In the genomic region with DNA sequence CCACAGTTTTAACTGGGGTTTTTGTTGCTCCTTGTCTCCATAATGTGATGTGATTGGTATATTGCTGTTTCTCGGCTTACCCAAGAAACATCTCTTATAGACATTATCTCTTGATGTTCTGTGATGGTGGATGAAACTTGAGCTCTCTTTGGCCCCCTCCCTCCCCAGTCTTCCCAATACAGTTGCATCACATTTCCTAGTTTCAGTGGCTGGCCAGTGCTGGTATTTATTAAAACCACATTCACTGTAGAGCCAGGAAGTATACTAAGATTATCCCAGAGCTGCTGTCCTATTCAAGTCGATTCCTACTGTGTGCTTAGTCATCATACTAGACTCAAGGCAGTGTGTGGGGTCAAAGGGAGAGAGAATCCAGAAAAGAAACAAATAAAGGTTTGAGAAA, we compare ENCODE assay signal across 29 cellular contexts.
DNase-seq lines count a peak whose midpoint lies in the region; ATAC-seq and TF ChIP-seq lines count a peak whose summit lies in the region.
"Had no signal": no experiment of that assay in that cellular context is flagged by ENCODE, and none has a peak within 500 bp of the region (broad histone marks: within the 10 kb centered on the region; RNA-seq: fewer than 3 reads in every experiment).

No MANE protein-coding gene starts in this region.

- no peak for TF ChIP-seq RAD21 in IMR-90 (IDR thresholded peaks at IDR 0.05; ENCODE audit: low read length)

- ATAC-seq in IMR-90 (ENCODE audit: low read depth): peak; percentile 83
- ATAC-seq: activated CD8-positive, alpha-beta memory T cell treated with anti-CD3 and anti-CD28 coated beads, Interleukin-2, amount 10 ng/mL, durations not matched to agents 7 days and 5 days; activated T-cell treated with anti-CD3 and anti-CD28 coated beads, Interleukin-2, amount 50 U/mL, for 72 hours; effector memory CD8-positive, alpha-beta T cell; stimulated activated naive B cell treated with anti-CD40 and anti-IgM and Interleukin-4, amounts not matched to agents 10 μg/mL and 1 μg/mL and 100 μg/mL, for 72 hours had no signal

- TF ChIP-seq CTCF in IMR-90 (conservative IDR thresholded peaks at IDR 0.05; ENCODE audit: low read depth, low read length) (no peak), choroid plexus epithelial cell (conservative IDR thresholded peaks at IDR 0.05; ENCODE audit: low read depth, low read length) (no peak), foreskin fibroblast (IDR thresholded peaks at IDR 0.05; ENCODE audit: low read depth, low read length) (no peak), transverse colon (IDR thresholded peaks at IDR 0.05) (no peak), Caco-2 (IDR thresholded peaks at IDR 0.05; ENCODE audit: insufficient read depth in 1 of 2, low read depth in 1 of 2, low read length in 1 of 2, severe bottlenecking in 1 of 2, unreplicated experiment in 1 of 2) (no peak)

- no peak overlapping the region for H3K9ac ChIP-seq in IMR-90 (ENCODE audit: low read depth, low read length)
- H3K9ac ChIP-seq: neural progenitor cell had no signal

- TF ChIP-seq POLR2A in IMR-90 (IDR thresholded peaks at IDR 0.05; ENCODE audit: low read depth, low read length) (no peak), transverse colon (IDR thresholded peaks at IDR 0.05) (no peak)

- peak overlapping the region; percentile 78 for H3K18ac ChIP-seq in IMR-90 (ENCODE audit: low read depth, low read length)

- dilution Hi-C loops in IMR-90 (cut with HindIII; ENCODE audit: low sequenced_read_pairs, unreplicated experiment): no loop called here

- peak overlapping the region; percentile 77; the same call in 2 of the 3 replicates for H2BK15ac ChIP-seq in IMR-90 (ENCODE audit: low read depth, low read length)

- BruUV-seq in IMR-90 (replicated peaks; lab: Mats Ljungman, UMichigan): no TSS peak
- BruUV-seq in Caco-2 (replicated peaks; lab: Mats Ljungman, UMichigan): no TSS peak

- H3K27ac ChIP-seq in IMR-90 (ENCODE audit: insufficient read depth, low read length): peak overlapping the region; percentile 85; the same call in 1 of the 2 replicates
- H3K27ac ChIP-seq in transverse colon: peak overlapping the region in 3 of 4 donors; percentile 37 to 52 (median 50)
- H3K27ac ChIP-seq: cardiac muscle cell, coronary artery, neural progenitor cell, PC-9, WERI-Rb-1 had no signal

- H2BK20ac ChIP-seq in IMR-90 (ENCODE audit: low read depth, low read length): peak overlapping the region; percentile 94

- H3K9me3 ChIP-seq in IMR-90 (ENCODE audit: control insufficient read depth, insufficient read depth, low read length): peaks cover 8% of the 10 kb centered on the region; the same call in 1 of the 2 replicates
- peaks cover 9 to 10% of the 10 kb centered on the region in 2 donors for H3K9me3 ChIP-seq in transverse colon
- peaks cover 4% of the 10 kb centered on the region; the same call in 1 of the 2 replicates for H3K9me3 ChIP-seq in Caco-2

- H3K4me2 ChIP-seq in IMR-90 (ENCODE audit: low read depth, low read length): peak overlapping the region; percentile 73
- H3K4me2 ChIP-seq: neural progenitor cell, PC-9 had no signal

- H3K27ac Mint-ChIP-seq in Caco-2 (ENCODE audit: unreplicated experiment): no peak overlapping the region
- H3K27ac Mint-ChIP-seq: activated CD4-positive, alpha-beta T cell treated with anti-CD3 and anti-CD28 coated beads, Interleukin-2, amount 10 ng/mL, durations not matched to agents 7 days and 5 days; activated CD8-positive, alpha-beta memory T cell treated with anti-CD3 and anti-CD28 coated beads, Interleukin-2, amount 10 ng/mL, durations not matched to agents 7 days and 5 days; activated naive CD4-positive, alpha-beta T cell treated with anti-CD3 and anti-CD28 coated beads for 36 hours; activated T-cell treated with anti-CD3 and anti-CD28 coated beads, Interleukin-2, amount 50 U/mL, for 72 hours; CD4-positive, alpha-beta T cell; effector memory CD8-positive, alpha-beta T cell; neural progenitor cell; stimulated activated naive B cell treated with anti-CD40 and anti-IgM and Interleukin-4, amounts not matched to agents 10 μg/mL and 1 μg/mL and 100 μg/mL, for 72 hours had no signal

- H4K8ac ChIP-seq in IMR-90 (ENCODE audit: low read depth in 2 of 2, low read length in 2 of 2): peak overlapping the region; percentile 56 to 85; a peak in 2 of 4 replicates

- peak overlapping the region; percentile 94 for H2BK120ac ChIP-seq in IMR-90 (ENCODE audit: low read depth, low read length)

- peak overlapping the region; percentile 84 for H2BK5ac ChIP-seq in IMR-90 (ENCODE audit: low read depth, low read length, poor library complexity, severe bottlenecking)

- H4K5ac ChIP-seq in IMR-90 (ENCODE audit: low read depth, low read length): peak overlapping the region; percentile 40; the same call in 1 of the 2 replicates

- H3K36me3 ChIP-seq in IMR-90 (ENCODE audit: control insufficient read depth, insufficient read depth, low read length) (no peaks in the 10 kb centered on the region), transverse colon (no peaks in the 10 kb centered on the region), Caco-2 (ENCODE audit: control insufficient read depth, insufficient read depth, low read length) (no peaks in the 10 kb centered on the region)
- H3K36me3 ChIP-seq: cardiac muscle cell, neural progenitor cell, WERI-Rb-1 had no signal

- H2AK9ac ChIP-seq in IMR-90 (replicated peaks; ENCODE audit: low read depth, low read length, poor library complexity): no peak overlapping the region

- H3K4me1 ChIP-seq in IMR-90 (ENCODE audit: control insufficient read depth, insufficient read depth, low read length) (peaks cover 10% of the 10 kb centered on the region), transverse colon (no peaks in the 10 kb centered on the region), Caco-2 (no peaks in the 10 kb centered on the region)
- H3K4me1 ChIP-seq: neural progenitor cell had no signal

- peak overlapping the region; percentile 89 for H3K23ac ChIP-seq in IMR-90 (ENCODE audit: low read depth, low read length)

- peak overlapping the region; percentile 93; the same call in 1 of the 2 replicates for H3K56ac ChIP-seq in IMR-90 (ENCODE audit: extremely low read depth, insufficient read depth, low read length)

- H3K79me1 ChIP-seq in IMR-90 (ENCODE audit: low read depth in 1 of 2, low read length in 2 of 2): no peaks in the 10 kb centered on the region

- TF ChIP-seq EP300 in transverse colon (IDR thresholded peaks at IDR 0.05; ENCODE audit: low read depth): no peak

- no peaks in the 10 kb centered on the region for H3K27me3 Mint-ChIP-seq in Caco-2 (ENCODE audit: insufficient read depth, unreplicated experiment)
- H3K27me3 Mint-ChIP-seq: activated CD4-positive, alpha-beta T cell treated with anti-CD3 and anti-CD28 coated beads, Interleukin-2, amount 10 ng/mL, durations not matched to agents 7 days and 5 days; activated CD8-positive, alpha-beta memory T cell treated with anti-CD3 and anti-CD28 coated beads, Interleukin-2, amount 10 ng/mL, durations not matched to agents 7 days and 5 days had no signal

- H3K9me3 Mint-ChIP-seq in Caco-2 (ENCODE audit: unreplicated experiment): peaks cover 32% of the 10 kb centered on the region

- H2AFZ ChIP-seq in IMR-90 (replicated peaks; ENCODE audit: low read length, poor library complexity): no peak overlapping the region
- H2AFZ ChIP-seq: neural progenitor cell, PC-9 had no signal

- H3K14ac ChIP-seq in IMR-90 (replicated peaks; ENCODE audit: low read depth, low read length): peak overlapping the region; percentile 88

- H3K4me1 Mint-ChIP-seq in Caco-2 (ENCODE audit: low read depth, unreplicated experiment): no peaks in the 10 kb centered on the region
- H3K4me1 Mint-ChIP-seq: activated CD4-positive, alpha-beta T cell treated with anti-CD3 and anti-CD28 coated beads, Interleukin-2, amount 10 ng/mL, durations not matched to agents 7 days and 5 days; activated CD8-positive, alpha-beta memory T cell treated with anti-CD3 and anti-CD28 coated beads, Interleukin-2, amount 10 ng/mL, durations not matched to agents 7 days and 5 days; neural progenitor cell; stimulated activated naive B cell treated with anti-CD40 and anti-IgM and Interleukin-4, amounts not matched to agents 10 μg/mL and 1 μg/mL and 100 μg/mL, for 72 hours had no signal

- H3K4me3 Mint-ChIP-seq in Caco-2 (ENCODE audit: unreplicated experiment): no peak overlapping the region
- H3K4me3 Mint-ChIP-seq: activated CD4-positive, alpha-beta T cell treated with anti-CD3 and anti-CD28 coated beads, Interleukin-2, amount 10 ng/mL, durations not matched to agents 7 days and 5 days; activated CD8-positive, alpha-beta memory T cell treated with anti-CD3 and anti-CD28 coated beads, Interleukin-2, amount 10 ng/mL, durations not matched to agents 7 days and 5 days; activated naive CD4-positive, alpha-beta T cell treated with anti-CD3 and anti-CD28 coated beads for 36 hours; activated T-cell treated with anti-CD3 and anti-CD28 coated beads, Interleukin-2, amount 50 U/mL, for 72 hours; CD4-positive, alpha-beta T cell; effector memory CD8-positive, alpha-beta T cell; neural progenitor cell; stimulated activated naive B cell treated with anti-CD40 and anti-IgM and Interleukin-4, amounts not matched to agents 10 μg/mL and 1 μg/mL and 100 μg/mL, for 72 hours had no signal

- H3K4ac ChIP-seq in IMR-90 (ENCODE audit: low read depth, low read length): peak overlapping the region; percentile 96

- peaks cover 4% of the 10 kb centered on the region; the same call in 1 of the 2 replicates for H3K9me1 ChIP-seq in IMR-90 (ENCODE audit: insufficient read depth, low read length)

- DNase-seq in IMR-90: peak; percentile 77
- DNase-seq in choroid plexus epithelial cell (ENCODE audit: low read depth): peak; percentile 95
- DNase-seq in foreskin fibroblast: peak; percentile 7 to 46
- DNase-seq in transverse colon: no peak
- no peak for DNase-seq in NCI-H2029 treated with DMSO at 0.1 percent for 48 hours (lab: John Stamatoyannopoulos, UW)
- DNase-seq in Caco-2: no peak
- no peak for DNase-seq in activated naive CD4-positive, alpha-beta T cell treated with Interleukin-2 at 50 U/mL for 16 hours
- no peak for DNase-seq in LoVo (ENCODE audit: low spot score)
- DNase-seq: activated CD4-positive, alpha-beta T cell treated with anti-CD3 and anti-CD28 coated beads, Interleukin-2, amount 10 ng/mL, durations not matched to agents 7 days and 5 days; activated CD8-positive, alpha-beta memory T cell treated with anti-CD3 and anti-CD28 coated beads, Interleukin-2, amount 10 ng/mL, durations not matched to agents 7 days and 5 days; activated naive CD4-positive, alpha-beta T cell treated with anti-CD3 and anti-CD28 coated beads for 36 hours; activated T-cell treated with anti-CD3 and anti-CD28 coated beads, Interleukin-2, amount 50 U/mL, for 72 hours; amygdala; CD4-positive, alpha-beta T cell; effector memory CD8-positive, alpha-beta T cell; head of caudate nucleus; kidney glomerular epithelial cell; NCI-H1092 treated with DMSO at 0.1 percent for 48 hours; NCI-H187; NCI-H526; PC-9; SHP77 treated with DMSO at 0.1 percent for 48 hours; stimulated activated CD4-positive, alpha-beta T cell treated with anti-CD3 and anti-CD28 coated beads, Interleukin-15, amount 100 ng/mL, for 24 hours; stimulated activated naive B cell treated with anti-CD40 and anti-IgM and Interleukin-4, amounts not matched to agents 10 μg/mL and 1 μg/mL and 100 μg/mL, for 72 hours; WERI-Rb-1 had no signal

- WGBS in IMR-90 (ENCODE audit: extremely low coverage in 2 of 2, insufficient read length in 1 of 2), 2 experiments: no CpG with 5 or more reads among the region's 2 CpGs
- 63 to 64% methylated on average over 1 to 2 of the region's 2 CpGs for WGBS in transverse colon (ENCODE audit: low coverage in 1 of 2), 2 donors

- peak overlapping the region; percentile 76; the same call in 1 of the 2 replicates for H2AK5ac ChIP-seq in IMR-90 (ENCODE audit: low read depth, low read length)

- H4K91ac ChIP-seq in IMR-90 (ENCODE audit: insufficient read depth, low read depth, low read length): peak overlapping the region; percentile 87

- no peaks in the 10 kb centered on the region for H3K27me3 ChIP-seq in IMR-90 (ENCODE audit: control insufficient read depth, insufficient read depth, low read length)
- no peaks in the 10 kb centered on the region for H3K27me3 ChIP-seq in transverse colon
- no peaks in the 10 kb centered on the region for H3K27me3 ChIP-seq in Caco-2 (replicated peaks; ENCODE audit: control insufficient read depth, insufficient read depth, low read length)
- H3K27me3 ChIP-seq: cardiac muscle cell, neural progenitor cell had no signal

- no peaks in the 10 kb centered on the region for H3K36me3 Mint-ChIP-seq in Caco-2 (ENCODE audit: insufficient read depth, unreplicated experiment)
- H3K36me3 Mint-ChIP-seq: activated CD8-positive, alpha-beta memory T cell treated with anti-CD3 and anti-CD28 coated beads, Interleukin-2, amount 10 ng/mL, durations not matched to agents 7 days and 5 days had no signal

- intact Hi-C loops in IMR-90 (cut with micrococcal nuclease) (no loop called here), transverse colon (cut with DNase I; ENCODE audit: low total_unique reads) (no loop called here), Caco-2 (cut with micrococcal nuclease; ENCODE audit: unreplicated experiment) (no loop called here)

- H4K20me1 ChIP-seq in IMR-90 (ENCODE audit: insufficient read depth, low read length): peaks cover 3% of the 10 kb centered on the region; the same call in 1 of the 2 replicates

- POLR2A ChIA-PET in IMR-90 (lab: Charles Lee; ENCODE audit: unreplicated experiment): no interaction called here
- POLR2A ChIA-PET in Caco-2 (lab: Charles Lee): interaction anchor here (0.6 kb wide), 1 partner anchor 86 kb away, joined by 3 read pairs; no protein-coding TSS in a partner anchor

- H3K4me3 ChIP-seq in IMR-90 (ENCODE audit: insufficient read depth, low read depth, low read length): no peak overlapping the region
- no peak overlapping the region for H3K4me3 ChIP-seq in choroid plexus epithelial cell (ENCODE audit: low read depth, low read length)
- H3K4me3 ChIP-seq in foreskin fibroblast (ENCODE audit: low read depth in 1 of 2, low read length in 2 of 2): no peak overlapping the region
- H3K4me3 ChIP-seq in transverse colon: no peak overlapping the region
- no peak overlapping the region for H3K4me3 ChIP-seq in Caco-2 (ENCODE audit: low read depth, low read length)
- H3K4me3 ChIP-seq: cardiac muscle cell, coronary artery, lung, neural progenitor cell, PC-9 had no signal

- CTCF ChIA-PET in IMR-90 (lab: Yijun Ruan, JAX) (interaction anchor here (0.6 to 1.7 kb wide), 2 partner anchors 51 to 185 kb away, joined by 3 to 6 read pairs; no protein-coding TSS in a partner anchor), Caco-2 (lab: Charles Lee) (no interaction called here)

- in situ Hi-C loops in IMR-90 (cut with MboI; ENCODE audit: low sequenced_read_pairs): no loop called here
- in situ Hi-C loops in transverse colon (cut with MboI; ENCODE audit: low pct_ligation_motif_present in 1 of 4, low pct_unique_long_range_greater_than_20kb in 1 of 4, low sequenced_read_pairs in 3 of 4): no loop called here

Comparison
In these comparisons a context has a peak if more than half of its experiments do, and no peak if none do; other contexts are left out.
1. DNase-seq: peak in IMR-90 (single experiment), choroid plexus epithelial cell (single experiment) and foreskin fibroblast (2 of 2); none in transverse colon (single experiment), NCI-H2029 treated with DMSO at 0.1 percent for 48 hours (single experiment), Caco-2 (0 of 2), activated naive CD4-positive, alpha-beta T cell treated with Interleukin-2 at 50 U/mL for 16 hours (single experiment) and LoVo (single experiment).